In genomic region chr7:39637400-39637799, GRCh38 we compare ENCODE assay signal across 23 cellular contexts.
DNase-seq lines count a peak whose midpoint lies in the region; ATAC-seq lines count a peak whose summit lies in the region.
"Had no signal": no experiment of that assay in that cellular context is flagged by ENCODE, and none has a peak within 500 bp of the region (broad histone marks: within the 10 kb centered on the region; RNA-seq: fewer than 3 reads in every experiment).

No MANE protein-coding gene starts in this region.

- DNase-seq in iPS-NIHi7 (ENCODE audit: extremely low spot score), result no peak
- DNase-seq in ecto neural progenitor cell (ENCODE audit: low spot score), result no peak
- DNase-seq in cerebellar nuclear complex (lab: John Stamatoyannopoulos, UW), result no peak
- no peak for DNase-seq in SHP77 treated with DMSO at 0.1 percent for 48 hours (lab: John Stamatoyannopoulos, UW)
- DNase-seq: activated CD4-positive, alpha-beta memory T cell treated with anti-CD3 and anti-CD28 coated beads, Interleukin-2, amount 10 ng/mL, durations not matched to agents 7 days and 5 days; activated CD4-positive, CD25-positive, alpha-beta regulatory T cell; COR-L47; DMS53; gastrocnemius medialis; immature natural killer cell; left colon; NCI-H1417; NCI-H748 treated with DMSO at 0.1 percent for 48 hours; psoas muscle; sigmoid colon; stimulated activated CD4-positive, alpha-beta T cell treated with anti-CD3 and anti-CD28 coated beads, Interleukin-4, amount 100 ng/mL, for 4 hours; T-helper 1 cell; upper lobe of right lung had no signal

- ATAC-seq in GM18498 (IDR thresholded peaks at IDR 0.05; ENCODE audit: unreplicated experiment), result peak; percentile 58
- ATAC-seq in GM19452 (IDR thresholded peaks at IDR 0.05; ENCODE audit: unreplicated experiment), result peak; percentile 43
- ATAC-seq in HG02678 (IDR thresholded peaks at IDR 0.05; ENCODE audit: unreplicated experiment), result peak; percentile 59
- peak; percentile 34 for ATAC-seq in HG03571 (IDR thresholded peaks at IDR 0.05; ENCODE audit: unreplicated experiment)
- ATAC-seq: gastrocnemius medialis; left colon; psoas muscle; stimulated activated memory B cell treated with anti-CD40 and anti-IgM and Interleukin-4, amounts not matched to agents 10 μg/mL and 1 μg/mL and 100 μg/mL, for 72 hours; upper lobe of right lung had no signal
